ENCODE assay signal across 13 cellular contexts in the genomic region with DNA sequence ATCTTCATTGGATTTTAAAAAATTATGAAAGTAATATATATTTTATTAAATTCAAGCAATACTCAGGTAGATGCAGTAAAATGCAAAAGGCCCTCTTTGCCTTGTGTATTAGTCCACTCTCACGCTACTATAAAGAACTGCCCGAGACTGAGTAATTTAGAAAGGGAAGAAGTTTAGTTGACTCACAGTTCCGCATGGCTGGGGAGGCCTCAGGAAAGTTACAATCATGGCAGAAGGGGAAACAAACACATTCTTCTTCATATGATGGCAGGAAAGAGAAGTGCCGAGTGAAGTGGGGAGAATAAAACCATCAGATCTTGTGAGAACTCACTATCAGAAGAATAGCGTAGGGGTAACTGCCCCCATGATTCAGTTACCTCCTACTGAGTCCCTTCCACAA. TPM values are rescaled to one million over a fixed set of nuclear protein-coding genes. Genes with fewer than 3 reads are reported as not detected.
DNase-seq lines count a peak whose midpoint lies in the region; ATAC-seq and TF ChIP-seq lines count a peak whose summit lies in the region.
"Had no signal": no experiment of that assay in that cellular context is flagged by ENCODE, and none has a peak within 500 bp of the region (broad histone marks: within the 10 kb centered on the region; RNA-seq: fewer than 3 reads in every experiment).

No MANE protein-coding gene starts in this region.

- peak; percentile 37 for DNase-seq in Daoy (ENCODE audit: low read depth)
- no peak for DNase-seq in DMS153 treated with DMSO at 0.1 percent for 48 hours (lab: John Stamatoyannopoulos, UW; ENCODE audit: unreplicated experiment)
- DNase-seq in activated effector memory CD4-positive, alpha-beta T cell treated with anti-CD3 and anti-CD28 coated beads, Interleukin-2, amount 50 U/mL, for 16 hours = no peak
- no peak for DNase-seq in hepatic stellate cell (ENCODE audit: low spot score)
- DNase-seq: activated CD4-positive, alpha-beta T cell treated with anti-CD3 and anti-CD28 coated beads for 36 hours; NCI-H1436; NCI-H526 treated with DMSO at 0.1 percent for 48 hours; occipital lobe; stimulated activated naive CD4-positive, alpha-beta T cell treated with Interleukin-2 at 50 U/mL for 16 hours had no signal

- peak; percentile 48 for ATAC-seq in GM21360 (IDR thresholded peaks at IDR 0.05; ENCODE audit: unreplicated experiment)
- ATAC-seq in HG03108 (IDR thresholded peaks at IDR 0.05; ENCODE audit: unreplicated experiment) = peak; percentile 53
- ATAC-seq in HG02763 (IDR thresholded peaks at IDR 0.05; ENCODE audit: unreplicated experiment) = no peak
- ATAC-seq: activated CD4-positive, alpha-beta T cell treated with anti-CD3 and anti-CD28 coated beads for 36 hours had no signal

- TF ChIP-seq POLR2A in Raji (IDR thresholded peaks at IDR 0.05; ENCODE audit: insufficient read depth, low read depth, low read length) = peak; percentile 16; the same call in 1 of the 2 replicates

RNA-seq across cellular contexts. Expression of gene KIAA1549L, which starts 12.1 kb away (rescaled TPM):
- 6.9 and 8.9 TPM in 2 replicates for total RNA-seq in Daoy (2014; rRNA removed; shearing (Covaris generic))
- total RNA-seq: activated CD4-positive, alpha-beta T cell treated with anti-CD3 and anti-CD28 coated beads for 36 hours had no signal
